In genomic region chr19:46296722-46297431, GRCh38 we compare ENCODE assay signal across 8 cellular contexts. TPM values are rescaled to one million over a fixed set of nuclear protein-coding genes. Genes with fewer than 3 reads are reported as not detected.
A peak's percentile ranks its signal among the peaks of the same experiment; 100 is the strongest.
DNase-seq lines count a peak whose midpoint lies in the region; ATAC-seq and TF ChIP-seq lines count a peak whose summit lies in the region.
"Had no signal": no experiment of that assay in that cellular context is flagged by ENCODE, and none has a peak within 500 bp of the region (broad histone marks: within the 10 kb centered on the region; RNA-seq: fewer than 3 reads in every experiment).

TSS of gene HIF3A (plus strand) at chr19:46297042. CDS start at chr19:46297077, 35 bp downstream.

- peak within 1 kb of the TSS; percentile 75 for H3K4me3 Mint-ChIP-seq in endodermal cell
- H3K4me3 Mint-ChIP-seq in activated T-helper 1 cell treated with anti-CD3 and anti-CD28 coated beads, Interleukin-12 subunit alpha, Interleukin-12 subunit beta, Interleukin-2, Interleukin-4 antibody, amounts not matched to agents 30 ng/mL and 10 ng/mL and 1 ng/mL, durations not matched to agents 14 hours and 24 hours and 36 hours = no peak within 1 kb of the TSS

- intact Hi-C loops in activated T-helper 1 cell treated with anti-CD3 and anti-CD28 coated beads, Interleukin-12 subunit alpha, Interleukin-12 subunit beta, Interleukin-2, Interleukin-4 antibody, amounts not matched to agents 30 ng/mL and 10 ng/mL and 1 ng/mL, durations not matched to agents 14 hours and 24 hours and 36 hours (cut with micrococcal nuclease) = no loop called here

- TF ChIP-seq POLR2A in tibial nerve (IDR thresholded peaks at IDR 0.05) = peak in 1 of 2 donors; percentile 37

- no peaks in the 10 kb centered on the region for H3K36me3 ChIP-seq in endodermal cell (ENCODE audit: control insufficient read depth, insufficient read depth, low read length)
- no peaks in the 10 kb centered on the region for H3K36me3 ChIP-seq in mesendoderm (ENCODE audit: control insufficient read depth, insufficient read depth, low read length)
- H3K36me3 ChIP-seq in tibial nerve = no peaks in the 10 kb centered on the region
- H3K36me3 ChIP-seq: neutrophil had no signal

- H3K9me3 Mint-ChIP-seq in endodermal cell = no peaks in the 10 kb centered on the region
- no peaks in the 10 kb centered on the region for H3K9me3 Mint-ChIP-seq in activated T-helper 1 cell treated with anti-CD3 and anti-CD28 coated beads, Interleukin-12 subunit alpha, Interleukin-12 subunit beta, Interleukin-2, Interleukin-4 antibody, amounts not matched to agents 30 ng/mL and 10 ng/mL and 1 ng/mL, durations not matched to agents 14 hours and 24 hours and 36 hours

- H3K27ac Mint-ChIP-seq in endodermal cell = peak within 1 kb of the TSS; percentile 61
- H3K27ac Mint-ChIP-seq in activated T-helper 1 cell treated with anti-CD3 and anti-CD28 coated beads, Interleukin-12 subunit alpha, Interleukin-12 subunit beta, Interleukin-2, Interleukin-4 antibody, amounts not matched to agents 30 ng/mL and 10 ng/mL and 1 ng/mL, durations not matched to agents 14 hours and 24 hours and 36 hours = no peak within 1 kb of the TSS

- H3K4ac ChIP-seq in mesendoderm (ENCODE audit: low read depth, low read length) = no peak within 1 kb of the TSS

- H3K18ac ChIP-seq in mesendoderm (ENCODE audit: low read length) = peak within 1 kb of the TSS; percentile 35

- H4K8ac ChIP-seq in mesendoderm (ENCODE audit: low read depth, low read length) = no peak within 1 kb of the TSS

- peak within 1 kb of the TSS; percentile 67 for H3K9ac ChIP-seq in endodermal cell (ENCODE audit: extremely low read depth, low read length, poor library complexity, severe bottlenecking)
- H3K9ac ChIP-seq in mesendoderm (ENCODE audit: low read length) = peak within 1 kb of the TSS; percentile 83

- TF ChIP-seq CTCF in endodermal cell (conservative IDR thresholded peaks at IDR 0.05) = no peak
- TF ChIP-seq CTCF in tibial nerve (IDR thresholded peaks at IDR 0.05) = no peak

- peaks cover 17% of the 10 kb centered on the region for H3K27me3 Mint-ChIP-seq in endodermal cell (ENCODE audit: insufficient read depth)
- H3K27me3 Mint-ChIP-seq in activated T-helper 1 cell treated with anti-CD3 and anti-CD28 coated beads, Interleukin-12 subunit alpha, Interleukin-12 subunit beta, Interleukin-2, Interleukin-4 antibody, amounts not matched to agents 30 ng/mL and 10 ng/mL and 1 ng/mL, durations not matched to agents 14 hours and 24 hours and 36 hours (ENCODE audit: insufficient read depth) = peaks cover 27% of the 10 kb centered on the region

- TF ChIP-seq EP300 in tibial nerve (IDR thresholded peaks at IDR 0.05) = peak in 1 of 2 donors; percentile 56

- 0 to 1% methylated on average over 7 to 42 of the region's 44 CpGs for WGBS in endodermal cell (ENCODE audit: insufficient coverage in 1 of 2, insufficient read length in 1 of 2), 2 experiments
- WGBS in mesendoderm (ENCODE audit: extremely low coverage, insufficient coverage, low lambda C conversion rate) = no CpG with 5 or more reads among the region's 44 CpGs
- 3 to 8% methylated on average over 36 to 42 of the region's 44 CpGs for WGBS in tibial nerve, 2 donors

- H3K79me1 ChIP-seq in mesendoderm (ENCODE audit: low read length) = no peaks in the 10 kb centered on the region

- H3K4me1 ChIP-seq in endodermal cell (ENCODE audit: control insufficient read depth, insufficient read depth, low read length) (peaks cover 4% of the 10 kb centered on the region), mesendoderm (ENCODE audit: control insufficient read depth, low read depth, low read length) (peaks cover 2% of the 10 kb centered on the region), tibial nerve (peaks cover 6 to 58% (median 50%) of the 10 kb centered on the region in 4 donors)

- ATAC-seq in HG03457 (IDR thresholded peaks at IDR 0.05; ENCODE audit: unreplicated experiment) (no peak), GM21576 (IDR thresholded peaks at IDR 0.05; ENCODE audit: unreplicated experiment) (no peak)

- DNase-seq in NCI-H345 treated with DMSO at 0.1 percent for 48 hours (lab: John Stamatoyannopoulos, UW; ENCODE audit: unreplicated experiment) (peak; percentile 46), endodermal cell (peak; percentile 98), mesendoderm (peak; percentile 95), tibial nerve (ENCODE audit: low spot score in 2 of 2) (peak in 1 of 2 donors; percentile 58)
- no peak for DNase-seq in activated T-helper 1 cell treated with anti-CD3 and anti-CD28 coated beads, Interleukin-12 subunit alpha, Interleukin-12 subunit beta, Interleukin-2, Interleukin-4 antibody, amounts not matched to agents 30 ng/mL and 10 ng/mL and 1 ng/mL, durations not matched to agents 14 hours and 24 hours and 36 hours (ENCODE audit: low spot score)

- H3K23ac ChIP-seq in mesendoderm (ENCODE audit: low read length) = peak within 1 kb of the TSS; percentile 80

- no peak within 1 kb of the TSS for H4K5ac ChIP-seq in mesendoderm (ENCODE audit: low read length)

- H3K27me3 ChIP-seq in endodermal cell (ENCODE audit: control insufficient read depth, insufficient read depth, low read length, poor library complexity, severe bottlenecking) (peaks cover 3% of the 10 kb centered on the region), mesendoderm (ENCODE audit: insufficient read depth, low read length, poor library complexity) (no peaks in the 10 kb centered on the region), tibial nerve (peaks cover 0 to 7% of the 10 kb centered on the region in 2 donors)

- no peaks in the 10 kb centered on the region for H3K36me3 Mint-ChIP-seq in endodermal cell (ENCODE audit: low read depth)
- H3K36me3 Mint-ChIP-seq in activated T-helper 1 cell treated with anti-CD3 and anti-CD28 coated beads, Interleukin-12 subunit alpha, Interleukin-12 subunit beta, Interleukin-2, Interleukin-4 antibody, amounts not matched to agents 30 ng/mL and 10 ng/mL and 1 ng/mL, durations not matched to agents 14 hours and 24 hours and 36 hours (ENCODE audit: low read depth) = no peaks in the 10 kb centered on the region

- peak within 1 kb of the TSS; percentile 92 for H3K56ac ChIP-seq in mesendoderm (ENCODE audit: low read length)

- H2BK120ac ChIP-seq in mesendoderm (ENCODE audit: low read depth, low read length) = no peak within 1 kb of the TSS

- no peaks in the 10 kb centered on the region for H3K79me2 ChIP-seq in mesendoderm (ENCODE audit: control insufficient read depth, insufficient read depth, low read length)

- H3K4me2 ChIP-seq in mesendoderm (ENCODE audit: low read length) = peak within 1 kb of the TSS; percentile 79

- H2AK5ac ChIP-seq in mesendoderm (ENCODE audit: low read length) = peak within 1 kb of the TSS; percentile 58

- peaks cover 4% of the 10 kb centered on the region for H3K4me1 Mint-ChIP-seq in endodermal cell
- H3K4me1 Mint-ChIP-seq in activated T-helper 1 cell treated with anti-CD3 and anti-CD28 coated beads, Interleukin-12 subunit alpha, Interleukin-12 subunit beta, Interleukin-2, Interleukin-4 antibody, amounts not matched to agents 30 ng/mL and 10 ng/mL and 1 ng/mL, durations not matched to agents 14 hours and 24 hours and 36 hours (ENCODE audit: low read depth) = no peaks in the 10 kb centered on the region

- no peak within 1 kb of the TSS for H2BK15ac ChIP-seq in mesendoderm (replicated peaks; ENCODE audit: low read depth)

- no peaks in the 10 kb centered on the region for H3K9me3 ChIP-seq in endodermal cell (ENCODE audit: control insufficient read depth, low read length)
- no peaks in the 10 kb centered on the region for H3K9me3 ChIP-seq in tibial nerve
- H3K9me3 ChIP-seq: neutrophil had no signal

- no peak within 1 kb of the TSS for H3K27ac ChIP-seq in endodermal cell (ENCODE audit: low read depth, low read length)
- no peak within 1 kb of the TSS for H3K27ac ChIP-seq in mesendoderm (ENCODE audit: low read depth, low read length)
- H3K27ac ChIP-seq in tibial nerve = peak within 1 kb of the TSS; percentile 91 to 98 (median 96)
- H3K27ac ChIP-seq: neutrophil had no signal

- H2BK5ac ChIP-seq in mesendoderm (ENCODE audit: low read length) = no peak within 1 kb of the TSS

- H3K4me3 ChIP-seq in endodermal cell (ENCODE audit: low read length) = peak within 1 kb of the TSS; percentile 94
- peak within 1 kb of the TSS; percentile 67 for H3K4me3 ChIP-seq in mesendoderm (ENCODE audit: low read length)
- peak within 1 kb of the TSS; percentile 15 to 63 (median 50) for H3K4me3 ChIP-seq in tibial nerve

RNA-seq across cellular contexts. Expression of gene HIF3A, which starts in this region (rescaled TPM):
- total RNA-seq in endodermal cell (10 to 100 TPM; 41.6 to 71.9 TPM), tibial nerve (100 to 1,000 TPM; 166 to 235 (median 209) TPM)
- polyA plus RNA-seq in endodermal cell (2013, experiment 1 of 2) = 19.4 TPM
- 18.3 TPM for polyA plus RNA-seq in endodermal cell (2013, experiment 2 of 2)
- 11.1 TPM for polyA plus RNA-seq in mesendoderm (2013, experiment 1 of 2)
- polyA plus RNA-seq in mesendoderm (2013, experiment 2 of 2) = 9.8 TPM
- not detected in 2 replicates for total RNA-seq in activated T-helper 1 cell treated with anti-CD3 and anti-CD28 coated beads, Interleukin-12 subunit alpha, Interleukin-12 subunit beta, Interleukin-2, Interleukin-4 antibody, amounts not matched to agents 30 ng/mL and 10 ng/mL and 1 ng/mL, durations not matched to agents 14 hours and 24 hours and 36 hours

Comparison
In these comparisons a context has a peak if more than half of its experiments do, and no peak if none do; other contexts are left out.
1. RNA of gene HIF3A (total RNA-seq): 166 to 235 TPM in tibial nerve and 41.6 to 71.9 TPM in endodermal cell; not detected in activated T-helper 1 cell treated with anti-CD3 and anti-CD28 coated beads, Interleukin-12 subunit alpha, Interleukin-12 subunit beta, Interleukin-2, Interleukin-4 antibody, amounts not matched to agents 30 ng/mL and 10 ng/mL and 1 ng/mL, durations not matched to agents 14 hours and 24 hours and 36 hours; every median in the first group is over 10 times any median in the second.
2. H3K27ac ChIP-seq: peak in tibial nerve (4 of 4); none in endodermal cell (single experiment) and mesendoderm (single experiment).
3. Peak in every context shown above with its lines, with median percentiles within 50 percentile points of each other: H3K4me3 ChIP-seq.